ENCODE assay signal across 1 cellular context in genomic region chr13:28055362-28055761, GRCh38.
A peak's percentile ranks its signal among the peaks of the same experiment; 100 is the strongest.
TF ChIP-seq lines count a peak whose summit lies in the region.

No MANE protein-coding gene starts in this region.

TF ChIP-seq in GM12878, 131 proteins besides CTCF, POLR2A, EP300 and RAD21 (continued from another document):
- TF ChIP-seq CBX5 (IDR thresholded peaks at IDR 0.05; ENCODE audit: low read depth): no peak
- no peak for TF ChIP-seq HDAC6 (IDR thresholded peaks at IDR 0.05; ENCODE audit: unreplicated experiment)
- no peak for TF ChIP-seq TAF1 (IDR thresholded peaks at IDR 0.05; ENCODE audit: borderline replicate concordance, low read depth, low read length)
- peak; percentile 35; the same call in 1 of the 2 replicates for TF ChIP-seq RUNX3 (IDR thresholded peaks at IDR 0.05; ENCODE audit: low read length)
- TF ChIP-seq MYC (IDR thresholded peaks at IDR 0.05; ENCODE audit: insufficient read depth, insufficient read length, insufficient replicate concordance, low read length, severe bottlenecking): no peak
- TF ChIP-seq GABPA (IDR thresholded peaks at IDR 0.05; ENCODE audit: low read depth): no peak
- TF ChIP-seq PBX3 (IDR thresholded peaks at IDR 0.05; ENCODE audit: insufficient replicate concordance, low read depth, low read length): no peak
- TF ChIP-seq KAT2A (conservative IDR thresholded peaks at IDR 0.05; ENCODE audit: control insufficient read depth, low read depth, low read length): no peak
